25 cellular contexts compared by ENCODE assay signal in genomic region chr12:68250454-68250853, GRCh38. TPM values are rescaled to one million over a fixed set of nuclear protein-coding genes. Genes with fewer than 3 reads are reported as not detected.
DNase-seq lines count a peak whose midpoint lies in the region; ATAC-seq, FAIRE-seq and TF ChIP-seq lines count a peak whose summit lies in the region.
"Had no signal": no experiment of that assay in that cellular context is flagged by ENCODE, and none has a peak within 500 bp of the region (broad histone marks: within the 10 kb centered on the region; RNA-seq: fewer than 3 reads in every experiment).

No MANE protein-coding gene starts in this region.

- H2AFZ ChIP-seq in PC-3 (ENCODE audit: low read length) (no peak overlapping the region), neural progenitor cell (replicated peaks) (no peak overlapping the region)

- DNase-seq in H54 (ENCODE audit: insufficient read length, low spot score), result no peak
- DNase-seq in PC-3, result peak; percentile 54
- DNase-seq in bronchial epithelial cell (ENCODE audit: low read depth), result peak; percentile 63
- peak; percentile 55 for DNase-seq in neural progenitor cell (ENCODE audit: low spot score)
- no peak for DNase-seq in NCI-H748 treated with DMSO at 0.1 percent for 48 hours (lab: John Stamatoyannopoulos, UW)
- no peak for DNase-seq in erythroblast (lab: John Stamatoyannopoulos, UW)
- DNase-seq: ACHN; CD4-positive, alpha-beta T cell; COR-L47; DMS79; H9; HFFc6; KBM-7; NCI-H1092 treated with DMSO at 0.1 percent for 48 hours; NCI-H1436 treated with DMSO at 0.1 percent for 48 hours; NCI-H2029 treated with DMSO at 0.1 percent for 48 hours; NCI-H226; NCI-H510A treated with DMSO at 0.1 percent for 48 hours; NCI-H82; Peyer's patch had no signal

- POLR2A ChIA-PET in PC-3 (lab: Charles Lee; ENCODE audit: unreplicated experiment), result no interaction called here

- CTCF ChIA-PET in PC-3 (lab: Charles Lee), result no interaction called here

- H3K9me2 ChIP-seq in PC-3 (replicated peaks; ENCODE audit: low read length), result no peaks in the 10 kb centered on the region

- no peak overlapping the region for H3K9ac ChIP-seq in PC-3 (ENCODE audit: low read length)
- no peak overlapping the region for H3K9ac ChIP-seq in neural progenitor cell
- H3K9ac ChIP-seq: BLaER1 had no signal

- FAIRE-seq in H54 (lab: Jason Lieb, UNC), result peak; percentile 75
- no peak for FAIRE-seq in bronchial epithelial cell (lab: Jason Lieb, UNC)

- ATAC-seq in PC-3 (peak; percentile 62), HG03280 (IDR thresholded peaks at IDR 0.05; ENCODE audit: unreplicated experiment) (no peak)

- intact Hi-C loops in PC-3 (cut with micrococcal nuclease), result no loop called here

- BruUV-seq in PC-3 (replicated peaks; lab: Mats Ljungman, UMichigan), result no TSS peak

- TF ChIP-seq POLR2A in H54 (IDR thresholded peaks at IDR 0.05; ENCODE audit: low read depth, low read length), result no peak
- no peak for TF ChIP-seq POLR2A in erythroblast (IDR thresholded peaks at IDR 0.05; ENCODE audit: low read length)

- H3K4me3 Mint-ChIP-seq in neural progenitor cell, result no peak overlapping the region
- H3K4me3 Mint-ChIP-seq: CD4-positive, alpha-beta T cell; H9; HFFc6 had no signal

- peaks cover 20% of the 10 kb centered on the region for H3K4me1 Mint-ChIP-seq in neural progenitor cell

- H3K36me3 ChIP-seq in PC-3 (ENCODE audit: low read depth, low read length) (no peaks in the 10 kb centered on the region), bronchial epithelial cell (ENCODE audit: control insufficient read depth, insufficient read depth, low read length) (no peaks in the 10 kb centered on the region), neural progenitor cell (no peaks in the 10 kb centered on the region)
- H3K36me3 ChIP-seq: BLaER1, Peyer's patch, SJCRH30 had no signal

- H3K27me3 ChIP-seq in PC-3 (ENCODE audit: low read length) (no peaks in the 10 kb centered on the region), bronchial epithelial cell (ENCODE audit: control insufficient read depth, insufficient read depth, low read length) (no peaks in the 10 kb centered on the region), neural progenitor cell (peaks cover 9% of the 10 kb centered on the region)
- H3K27me3 ChIP-seq: BLaER1, Peyer's patch, SJCRH30 had no signal

- H3K9me3 ChIP-seq in PC-3 (ENCODE audit: low read length) (no peaks in the 10 kb centered on the region), neural progenitor cell (ENCODE audit: low read depth) (no peaks in the 10 kb centered on the region)
- H3K9me3 ChIP-seq: BLaER1, Peyer's patch had no signal

- no peak overlapping the region for H3K27ac ChIP-seq in PC-3 (ENCODE audit: low read length)
- no peak overlapping the region for H3K27ac ChIP-seq in neural progenitor cell
- H3K27ac ChIP-seq: BLaER1, HL-60, Peyer's patch, SJCRH30 had no signal

- H3K4me1 ChIP-seq in PC-3 (ENCODE audit: insufficient read depth, low read length) (no peaks in the 10 kb centered on the region), neural progenitor cell (peaks cover 24% of the 10 kb centered on the region)
- H3K4me1 ChIP-seq: BLaER1, Peyer's patch had no signal

- H3F3A ChIP-seq in PC-3 (ENCODE audit: low read length, unreplicated experiment) (no peaks in the 10 kb centered on the region), neural progenitor cell (ENCODE audit: low read depth) (peaks cover 20% of the 10 kb centered on the region)

- H3K27me3 Mint-ChIP-seq in neural progenitor cell (ENCODE audit: insufficient read depth, low read depth), result no peaks in the 10 kb centered on the region
- H3K27me3 Mint-ChIP-seq: CD4-positive, alpha-beta T cell had no signal

- H3K4me3 ChIP-seq in PC-3 (ENCODE audit: low read length), result no peak overlapping the region
- H3K4me3 ChIP-seq in bronchial epithelial cell (ENCODE audit: low read depth, low read length), result no peak overlapping the region
- no peak overlapping the region for H3K4me3 ChIP-seq in neural progenitor cell
- H3K4me3 ChIP-seq: BLaER1, Peyer's patch, SJCRH30 had no signal

- no peaks in the 10 kb centered on the region for H3K36me3 Mint-ChIP-seq in neural progenitor cell

- no peak overlapping the region for H3K27ac Mint-ChIP-seq in neural progenitor cell
- H3K27ac Mint-ChIP-seq: CD4-positive, alpha-beta T cell; H9; HFFc6 had no signal

- no peak for TF ChIP-seq CTCF in PC-3 (conservative IDR thresholded peaks at IDR 0.05; ENCODE audit: low read depth, low read length)
- TF ChIP-seq CTCF in bronchial epithelial cell (IDR thresholded peaks at IDR 0.05; ENCODE audit: insufficient read depth, low read length, severe bottlenecking), result no peak
- no peak for TF ChIP-seq CTCF in neural progenitor cell (IDR thresholded peaks at IDR 0.05)

- H3K79me2 ChIP-seq in PC-3 (ENCODE audit: low read length) (no peaks in the 10 kb centered on the region), neural progenitor cell (ENCODE audit: low read depth) (no peaks in the 10 kb centered on the region)

- H4K20me1 ChIP-seq in PC-3 (ENCODE audit: low read length) (no peaks in the 10 kb centered on the region), neural progenitor cell (ENCODE audit: low read depth) (no peaks in the 10 kb centered on the region)
- H4K20me1 ChIP-seq: BLaER1 had no signal

- H3K4me2 ChIP-seq in PC-3 (ENCODE audit: low read length) (no peak overlapping the region), neural progenitor cell (peak overlapping the region; percentile 44)
- H3K4me2 ChIP-seq: BLaER1 had no signal

- peaks cover 15% of the 10 kb centered on the region for H3K9me3 Mint-ChIP-seq in neural progenitor cell
- H3K9me3 Mint-ChIP-seq: CD4-positive, alpha-beta T cell; HFFc6 had no signal

RNA-seq across cellular contexts. Expression of gene IL22, which starts 3.0 kb away (rescaled TPM):
- not detected in 2 replicates for total RNA-seq in PC-3 (2014; rRNA removed)
- total RNA-seq in bronchial epithelial cell, result not detected in 2 replicates
- not detected in 2 replicates for total RNA-seq in neural progenitor cell (ENCODE audit: low replicate concordance)
- total RNA-seq: CD4-positive, alpha-beta T cell; H9; HFFc6; HT-29; Peyer's patch; SJCRH30 had no signal

RNA-seq across cellular contexts. Expression of gene IL26, which starts 24.8 kb away (rescaled TPM):
- not detected in 2 replicates for total RNA-seq in PC-3 (2014; rRNA removed)
- not detected in 2 replicates for total RNA-seq in bronchial epithelial cell
- not detected in 2 replicates for total RNA-seq in neural progenitor cell (ENCODE audit: low replicate concordance)
- total RNA-seq: H9, HFFc6, HT-29, Peyer's patch, SJCRH30 had no signal

Comparison
In these comparisons a context has a peak if more than half of its experiments do, and no peak if none do; other contexts are left out.
1. DNase-seq: peak in PC-3 (single experiment), bronchial epithelial cell (single experiment) and neural progenitor cell (single experiment); none in H54 (single experiment), NCI-H748 treated with DMSO at 0.1 percent for 48 hours (single experiment) and erythroblast (0 of 2).